Comparison of ENCODE assay signal across 18 cellular contexts in the genomic region with DNA sequence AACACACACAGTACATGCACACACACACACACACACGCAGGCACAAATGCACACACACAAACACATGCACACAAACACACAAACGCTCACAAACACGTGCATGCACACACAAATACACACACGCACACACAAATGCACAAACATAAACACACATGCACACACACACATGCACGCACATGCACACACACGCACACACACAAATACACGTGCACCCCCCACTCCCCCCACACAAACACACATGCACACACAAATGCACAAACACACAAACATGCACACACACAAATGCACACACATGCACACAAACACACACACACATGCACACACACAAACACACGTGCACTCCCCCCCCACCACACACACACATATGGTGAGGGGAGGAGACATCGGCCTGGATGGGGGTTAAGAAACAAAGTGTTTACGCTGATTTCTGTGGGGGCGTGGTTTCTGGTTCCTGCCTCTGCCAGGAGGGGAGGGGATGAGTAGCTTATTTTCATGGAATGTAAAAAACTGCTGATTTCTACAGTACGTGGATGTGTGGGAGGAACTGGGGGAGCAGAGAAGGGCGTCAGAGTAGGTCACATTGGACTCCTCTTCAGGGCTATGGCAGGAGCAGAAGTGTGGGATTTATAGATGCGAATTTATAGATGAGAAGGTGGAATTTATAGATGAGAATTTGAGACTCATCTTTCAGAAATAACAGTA.
DNase-seq lines count a peak whose midpoint lies in the region; ATAC-seq, FAIRE-seq and TF ChIP-seq lines count a peak whose summit lies in the region.
"Had no signal": no experiment of that assay in that cellular context is flagged by ENCODE, and none has a peak within 500 bp of the region (broad histone marks: within the 10 kb centered on the region; RNA-seq: fewer than 3 reads in every experiment).

No MANE protein-coding gene starts in this region.

- no peak overlapping the region for H4K5ac ChIP-seq in IMR-90 (ENCODE audit: low read depth, low read length)

- H3K4me1 Mint-ChIP-seq in GM23338, result no peaks in the 10 kb centered on the region; the same call in 2 of the 3 replicates
- no peaks in the 10 kb centered on the region for H3K4me1 Mint-ChIP-seq in activated T-cell treated with anti-CD3 and anti-CD28 coated beads, Interleukin-2, amount 50 U/mL, for 72 hours (ENCODE audit: low read depth)

- no peak overlapping the region for H3K56ac ChIP-seq in IMR-90 (ENCODE audit: extremely low read depth, insufficient read depth, low read length)

- TF ChIP-seq CTCF in GM23338 (conservative IDR thresholded peaks at IDR 0.05; ENCODE audit: low read depth in 2 of 2) (no peak), IMR-90 (conservative IDR thresholded peaks at IDR 0.05; ENCODE audit: low read depth, low read length) (no peak), bronchial epithelial cell (IDR thresholded peaks at IDR 0.05; ENCODE audit: insufficient read depth, low read length, severe bottlenecking) (no peak)

- BruUV-seq in IMR-90 (replicated peaks; lab: Mats Ljungman, UMichigan), result no TSS peak

- H2BK15ac ChIP-seq in IMR-90 (ENCODE audit: low read depth, low read length) (no peak overlapping the region), neuronal stem cell (ENCODE audit: low read length) (no peak overlapping the region)

- H3K18ac ChIP-seq in IMR-90 (ENCODE audit: low read depth, low read length), result no peak overlapping the region
- no peak overlapping the region for H3K18ac ChIP-seq in neuronal stem cell (ENCODE audit: low read length)

- H3K9ac ChIP-seq in IMR-90 (ENCODE audit: low read depth, low read length) (no peak overlapping the region), neuronal stem cell (ENCODE audit: low read depth, low read length, poor library complexity) (peak overlapping the region; percentile 14)

- H2BK20ac ChIP-seq in IMR-90 (ENCODE audit: low read depth, low read length), result no peak overlapping the region

- H2AK5ac ChIP-seq in IMR-90 (ENCODE audit: low read depth, low read length) (no peak overlapping the region), neuronal stem cell (ENCODE audit: low read depth, low read length) (no peak overlapping the region)

- CTCF ChIA-PET in IMR-90 (lab: Yijun Ruan, JAX), result no interaction called here

- H3K23ac ChIP-seq in IMR-90 (ENCODE audit: low read depth, low read length) (no peak overlapping the region), neuronal stem cell (ENCODE audit: low read depth, low read length, poor library complexity) (no peak overlapping the region)

- H3K9me2 ChIP-seq in GM23338 (ENCODE audit: insufficient read depth), result 0 out of 2 replicates have a peak, but pooled peaks cover 5% of the 10 kb centered on the region

- H3K9me3 ChIP-seq in IMR-90 (ENCODE audit: control insufficient read depth, insufficient read depth, low read length) (peaks cover 18% of the 10 kb centered on the region), neuronal stem cell (replicated peaks in 1 of 2; ENCODE audit: control insufficient read depth in 2 of 2, insufficient read depth in 1 of 2, low read depth in 1 of 2, low read length in 2 of 2) (peaks cover 0 to 2% of the 10 kb centered on the region in 2 donors)

- H3K36me3 ChIP-seq in GM23338 (ENCODE audit: insufficient read depth) (no peaks in the 10 kb centered on the region), IMR-90 (ENCODE audit: control insufficient read depth, insufficient read depth, low read length) (no peaks in the 10 kb centered on the region), bronchial epithelial cell (ENCODE audit: control insufficient read depth, insufficient read depth, low read length) (no peaks in the 10 kb centered on the region), neuronal stem cell (replicated peaks in 1 of 2; ENCODE audit: control insufficient read depth in 2 of 2, insufficient read depth in 2 of 2, low read length in 2 of 2) (no peaks in the 10 kb centered on the region)

- H3K4me2 ChIP-seq in GM23338, result no peak overlapping the region
- H3K4me2 ChIP-seq in IMR-90 (ENCODE audit: low read depth, low read length), result no peak overlapping the region
- H3K4me2 ChIP-seq in neuronal stem cell (ENCODE audit: insufficient read depth, low read length, poor library complexity, severe bottlenecking), result no peak overlapping the region

- TF ChIP-seq RAD21 in IMR-90 (IDR thresholded peaks at IDR 0.05; ENCODE audit: low read length), result no peak

- H3K27ac ChIP-seq in GM23338 (ENCODE audit: low read depth) (no peak overlapping the region), IMR-90 (ENCODE audit: insufficient read depth, low read length) (no peak overlapping the region), neuronal stem cell (replicated peaks; ENCODE audit: low read length) (no peak overlapping the region)
- H3K27ac ChIP-seq: C4-2B, RWPE1 had no signal

- H4K91ac ChIP-seq in IMR-90 (ENCODE audit: insufficient read depth, low read depth, low read length) (no peak overlapping the region), neuronal stem cell (ENCODE audit: low read depth, low read length, poor library complexity) (no peak overlapping the region)

- no peak overlapping the region for H3K27ac Mint-ChIP-seq in GM23338
- H3K27ac Mint-ChIP-seq in activated T-cell treated with anti-CD3 and anti-CD28 coated beads, Interleukin-2, amount 50 U/mL, for 72 hours, result no peak overlapping the region

- peak; percentile 95 for FAIRE-seq in bronchial epithelial cell (lab: Jason Lieb, UNC)
- FAIRE-seq: D721Med, GM12892, GM18507, H54 had no signal

- no peak overlapping the region for H2AK9ac ChIP-seq in IMR-90 (replicated peaks; ENCODE audit: low read depth, low read length, poor library complexity)

- H4K8ac ChIP-seq in IMR-90 (ENCODE audit: low read depth in 2 of 2, low read length in 2 of 2), result no peak overlapping the region
- peak overlapping the region; percentile 94 for H4K8ac ChIP-seq in neuronal stem cell (ENCODE audit: low read depth, low read length)

- H2BK120ac ChIP-seq in IMR-90 (ENCODE audit: low read depth, low read length) (no peak overlapping the region), neuronal stem cell (ENCODE audit: low read depth, low read length) (no peak overlapping the region)

- H3K4ac ChIP-seq in IMR-90 (ENCODE audit: low read depth, low read length) (no peak overlapping the region), neuronal stem cell (ENCODE audit: low read length) (no peak overlapping the region)

- H3K79me1 ChIP-seq in IMR-90 (ENCODE audit: low read depth in 1 of 2, low read length in 2 of 2), result no peaks in the 10 kb centered on the region
- peaks cover 2% of the 10 kb centered on the region for H3K79me1 ChIP-seq in neuronal stem cell (ENCODE audit: low read depth, low read length)

- intact Hi-C loops in IMR-90 (cut with micrococcal nuclease), result no loop called here

- in situ Hi-C loops in IMR-90 (cut with MboI; ENCODE audit: low sequenced_read_pairs), result no loop called here

- H3K9me3 Mint-ChIP-seq in GM23338, result no peaks in the 10 kb centered on the region; the same call in 1 of the 3 replicates
- no peaks in the 10 kb centered on the region for H3K9me3 Mint-ChIP-seq in activated T-cell treated with anti-CD3 and anti-CD28 coated beads, Interleukin-2, amount 50 U/mL, for 72 hours

- no peaks in the 10 kb centered on the region for H3K4me1 ChIP-seq in GM23338 (ENCODE audit: insufficient read depth)
- no peaks in the 10 kb centered on the region for H3K4me1 ChIP-seq in IMR-90 (ENCODE audit: control insufficient read depth, insufficient read depth, low read length)
- H3K4me1 ChIP-seq in neuronal stem cell (ENCODE audit: control insufficient read depth in 2 of 2, insufficient read depth in 1 of 2, low read depth in 1 of 2, low read length in 2 of 2), result peaks cover 0 to 4% of the 10 kb centered on the region in 2 donors

- WGBS in IMR-90 (ENCODE audit: extremely low coverage in 2 of 2, insufficient read length in 1 of 2), 2 experiments, result 13 to 100% methylated on average over 1 to 3 of the region's 14 CpGs
- WGBS in neuronal stem cell (ENCODE audit: extremely low coverage in 2 of 2, insufficient read length in 2 of 2, insufficient replicate concordance in 1 of 2), 2 donors, result 100% methylated on average over 1 of the region's 14 CpGs; no CpG with 5 or more reads in 1 of the 2 donors

- no peak for TF ChIP-seq POLR2A in IMR-90 (IDR thresholded peaks at IDR 0.05; ENCODE audit: low read depth, low read length)

- H3K4me3 ChIP-seq in GM23338, result no peak overlapping the region
- H3K4me3 ChIP-seq in IMR-90 (ENCODE audit: insufficient read depth, low read depth, low read length), result no peak overlapping the region
- H3K4me3 ChIP-seq in bronchial epithelial cell (ENCODE audit: low read depth, low read length), result no peak overlapping the region
- peak overlapping the region in 1 of 2 donors; percentile 62 for H3K4me3 ChIP-seq in neuronal stem cell (ENCODE audit: low read length in 2 of 2)

- peaks cover 16% of the 10 kb centered on the region for H3K27me3 Mint-ChIP-seq in GM23338 (ENCODE audit: insufficient read depth, low read depth, poor library complexity)
- no peaks in the 10 kb centered on the region for H3K27me3 Mint-ChIP-seq in activated T-cell treated with anti-CD3 and anti-CD28 coated beads, Interleukin-2, amount 50 U/mL, for 72 hours (ENCODE audit: low read depth)

- POLR2A ChIA-PET in IMR-90 (lab: Charles Lee; ENCODE audit: unreplicated experiment), result no interaction called here

- no peaks in the 10 kb centered on the region for H3K9me1 ChIP-seq in IMR-90 (ENCODE audit: insufficient read depth, low read length)

- H3K4me3 Mint-ChIP-seq in GM23338, result no peak overlapping the region
- no peak overlapping the region for H3K4me3 Mint-ChIP-seq in activated T-cell treated with anti-CD3 and anti-CD28 coated beads, Interleukin-2, amount 50 U/mL, for 72 hours

- H3K27me3 ChIP-seq in GM23338 (ENCODE audit: insufficient read depth), result no peaks in the 10 kb centered on the region
- no peaks in the 10 kb centered on the region for H3K27me3 ChIP-seq in IMR-90 (ENCODE audit: control insufficient read depth, insufficient read depth, low read length)
- H3K27me3 ChIP-seq in bronchial epithelial cell (ENCODE audit: control insufficient read depth, insufficient read depth, low read length), result no peaks in the 10 kb centered on the region
- no peaks in the 10 kb centered on the region for H3K27me3 ChIP-seq in neuronal stem cell (ENCODE audit: control insufficient read depth in 3 of 3, insufficient read depth in 3 of 3, low read depth in 1 of 3, low read length in 3 of 3)

- peak overlapping the region; percentile 52 for H2BK12ac ChIP-seq in neuronal stem cell (ENCODE audit: low read length)

- no peaks in the 10 kb centered on the region for H3K79me2 ChIP-seq in GM23338 (replicated peaks; ENCODE audit: insufficient read depth)

- DNase-seq in GM23338 (ENCODE audit: low spot score) (peak; percentile 7), IMR-90 (no peak), bronchial epithelial cell (ENCODE audit: low read depth) (no peak), neuronal stem cell (ENCODE audit: low spot score) (no peak), dermis blood vessel endothelial cell (no peak)
- DNase-seq in activated T-cell treated with anti-CD3 and anti-CD28 coated beads, Interleukin-2, amount 50 U/mL, for 72 hours, result no peak
- DNase-seq: AML-193, DMS79, MM.1S, NCI-H1092 treated with DMSO at 0.1 percent for 48 hours, NCI-H2081 treated with DMSO at 0.1 percent for 48 hours had no signal

- H3K14ac ChIP-seq in IMR-90 (replicated peaks; ENCODE audit: low read depth, low read length) (no peak overlapping the region), neuronal stem cell (ENCODE audit: low read length) (peak overlapping the region; percentile 3)

- H3K36me3 Mint-ChIP-seq in GM23338 (ENCODE audit: low read depth), result no peaks in the 10 kb centered on the region
- H3K36me3 Mint-ChIP-seq in activated T-cell treated with anti-CD3 and anti-CD28 coated beads, Interleukin-2, amount 50 U/mL, for 72 hours (ENCODE audit: insufficient read depth in 2 of 2), result no peaks in the 10 kb centered on the region

- H2AFZ ChIP-seq in GM23338, result no peak overlapping the region
- peak overlapping the region; percentile 9 for H2AFZ ChIP-seq in IMR-90 (replicated peaks; ENCODE audit: low read length, poor library complexity)
- H2AFZ ChIP-seq in neuronal stem cell (ENCODE audit: low read length), result no peak overlapping the region

- H4K20me1 ChIP-seq in GM23338 (replicated peaks; ENCODE audit: insufficient read depth) (no peaks in the 10 kb centered on the region), IMR-90 (ENCODE audit: insufficient read depth, low read length) (no peaks in the 10 kb centered on the region)

- H3F3A ChIP-seq in GM23338 (replicated peaks; ENCODE audit: low read depth), result no peaks in the 10 kb centered on the region

- ATAC-seq in GM23338 (no peak), IMR-90 (ENCODE audit: low read depth) (no peak), HG03159 (IDR thresholded peaks at IDR 0.05; ENCODE audit: unreplicated experiment) (no peak)
- ATAC-seq in activated T-cell treated with anti-CD3 and anti-CD28 coated beads, Interleukin-2, amount 50 U/mL, for 72 hours (replicated peaks in 1 of 2), result no peak

- dilution Hi-C loops in IMR-90 (cut with HindIII; ENCODE audit: low sequenced_read_pairs, unreplicated experiment), result no loop called here

- H2BK5ac ChIP-seq in IMR-90 (ENCODE audit: low read depth, low read length, poor library complexity, severe bottlenecking) (peak overlapping the region; percentile 39), neuronal stem cell (ENCODE audit: low read length) (no peak overlapping the region)
